In genomic region chr5:37533851-37534250, GRCh38 we compare ENCODE assay signal across 19 cellular contexts.
DNase-seq lines count a peak whose midpoint lies in the region; TF ChIP-seq lines count a peak whose summit lies in the region.
"Had no signal": no experiment of that assay in that cellular context is flagged by ENCODE, and none has a peak within 500 bp of the region (broad histone marks: within the 10 kb centered on the region; RNA-seq: fewer than 3 reads in every experiment).

No MANE protein-coding gene starts in this region.

- no peak overlapping the region for H3K4me3 Mint-ChIP-seq in CD14-positive monocyte
- H3K4me3 Mint-ChIP-seq: activated CD8-positive, alpha-beta T cell treated with anti-CD3 and anti-CD28 coated beads for 36 hours; activated naive CD4-positive, alpha-beta T cell treated with anti-CD3 and anti-CD28 coated beads, Interleukin-2, amount 10 ng/mL, durations not matched to agents 7 days and 5 days; activated T-cell treated with anti-CD3 and anti-CD28 coated beads, Interleukin-2, amount 50 U/mL, for 4 hours; dendritic cell treated with granulocyte-macrophage colony-stimulating factor and Interleukin-4, amounts not matched to agents 40 ng/mL and 50 ng/mL, for 4 days had no signal

- no peak overlapping the region for H3K4me3 ChIP-seq in AG04449 (ENCODE audit: low read depth, low read length)
- H3K4me3 ChIP-seq: body of pancreas, mucosa of descending colon, SJSA1 had no signal

- peaks cover 27% of the 10 kb centered on the region in 2 donors for H3K36me3 Mint-ChIP-seq in CD14-positive monocyte

- CTCF ChIA-PET in AG04449 (lab: Yijun Ruan, JAX): no interaction called here

- POLR2A ChIA-PET in AG04449 (lab: Yijun Ruan, JAX): interaction anchor here (0.6 kb wide), 1 partner anchor 182 kb away, joined by 3 read pairs; no protein-coding TSS in a partner anchor

- H3K4me1 Mint-ChIP-seq in CD14-positive monocyte: no peaks in the 10 kb centered on the region
- H3K4me1 Mint-ChIP-seq: activated naive CD4-positive, alpha-beta T cell treated with anti-CD3 and anti-CD28 coated beads, Interleukin-2, amount 10 ng/mL, durations not matched to agents 7 days and 5 days had no signal

- DNase-seq in AG04449 (ENCODE audit: low read depth, low spot score) (peak; percentile 21), HPDE6-E6E7 (ENCODE audit: extremely low spot score) (peak; percentile 13), amniotic epithelial cell (ENCODE audit: low read depth) (peak; percentile 81), glomerular visceral epithelial cell (ENCODE audit: extremely low spot score) (peak; percentile 72), CD14-positive monocyte (ENCODE audit: low spot score) (no peak), HUDEP-2 (lab: John Stamatoyannopoulos, UW; ENCODE audit: unreplicated experiment in 76 of 76) (no peak), NCI-H1417 treated with DMSO at 0.1 percent for 48 hours (lab: John Stamatoyannopoulos, UW) (no peak), NOMO-1 treated with DMSO at 0.1 percent for 48 hours (lab: John Stamatoyannopoulos, UW; ENCODE audit: unreplicated experiment) (no peak)
- DNase-seq: activated CD4-positive, CD25-positive, alpha-beta regulatory T cell; activated CD8-positive, alpha-beta T cell treated with anti-CD3 and anti-CD28 coated beads for 36 hours; activated naive CD4-positive, alpha-beta T cell treated with anti-CD3 and anti-CD28 coated beads, Interleukin-2, amount 10 ng/mL, durations not matched to agents 7 days and 5 days; activated T-cell treated with anti-CD3 and anti-CD28 coated beads, Interleukin-2, amount 50 U/mL, for 4 hours; body of pancreas; left ventricle myocardium superior; mucosa of descending colon; NCI-H1436; NCI-H69 had no signal

- peaks cover 4 to 17% (median 11%) of the 10 kb centered on the region in 7 donors for H3K9me3 Mint-ChIP-seq in CD14-positive monocyte

- no peaks in the 10 kb centered on the region for H3K27me3 Mint-ChIP-seq in CD14-positive monocyte (ENCODE audit: low read depth in 3 of 3)
- H3K27me3 Mint-ChIP-seq: activated CD8-positive, alpha-beta T cell treated with anti-CD3 and anti-CD28 coated beads for 36 hours; activated naive CD4-positive, alpha-beta T cell treated with anti-CD3 and anti-CD28 coated beads, Interleukin-2, amount 10 ng/mL, durations not matched to agents 7 days and 5 days; dendritic cell treated with granulocyte-macrophage colony-stimulating factor and Interleukin-4, amounts not matched to agents 40 ng/mL and 50 ng/mL, for 4 days had no signal

- intact Hi-C loops in CD14-positive monocyte (cut with micrococcal nuclease): no loop called here

- H3K27ac Mint-ChIP-seq in CD14-positive monocyte: no peak overlapping the region
- H3K27ac Mint-ChIP-seq: activated CD8-positive, alpha-beta T cell treated with anti-CD3 and anti-CD28 coated beads for 36 hours; activated naive CD4-positive, alpha-beta T cell treated with anti-CD3 and anti-CD28 coated beads, Interleukin-2, amount 10 ng/mL, durations not matched to agents 7 days and 5 days; dendritic cell treated with granulocyte-macrophage colony-stimulating factor and Interleukin-4, amounts not matched to agents 40 ng/mL and 50 ng/mL, for 4 days had no signal

- TF ChIP-seq CTCF in AG04449 (IDR thresholded peaks at IDR 0.05; ENCODE audit: insufficient read depth, low read length, missing control alignments) (no peak), CD14-positive monocyte (IDR thresholded peaks at IDR 0.05) (no peak)

Comparison
In these comparisons a context has a peak if more than half of its experiments do, and no peak if none do; other contexts are left out.
1. DNase-seq: peak in AG04449 (single experiment), HPDE6-E6E7 (single experiment), amniotic epithelial cell (single experiment) and glomerular visceral epithelial cell (single experiment); none in CD14-positive monocyte (single experiment), HUDEP-2 (0 of 76), NCI-H1417 treated with DMSO at 0.1 percent for 48 hours (single experiment) and NOMO-1 treated with DMSO at 0.1 percent for 48 hours (single experiment).